ENCODE assay signal across 23 cellular contexts in genomic region chr14:62101650-62102355, GRCh38.
"Had no signal": no experiment of that assay in that cellular context is flagged by ENCODE, and none has a peak within 500 bp of the region (broad histone marks: within the 10 kb centered on the region; RNA-seq: fewer than 3 reads in every experiment).

No MANE protein-coding gene starts in this region.

- H3K36me3 Mint-ChIP-seq: mesothelial cell of epicardium; naive B cell; natural killer cell; stimulated activated naive B cell treated with anti-CD40 and anti-IgM and Interleukin-4, amounts not matched to agents 10 μg/mL and 1 μg/mL and 100 μg/mL, for 72 hours had no signal

- ATAC-seq: natural killer cell; right cardiac atrium; sciatic nerve; stimulated activated naive B cell treated with anti-CD40 and anti-IgM and Interleukin-4, amounts not matched to agents 10 μg/mL and 1 μg/mL and 100 μg/mL, for 72 hours; stimulated activated naive CD8-positive, alpha-beta T cell treated with anti-CD3 and anti-CD28 coated beads, Interleukin-15, Interleukin-2, amounts not matched to agents 100 U/mL and 50 U/mL, for 24 hours had no signal

- DNase-seq: islet precursor cell; left ventricle myocardium inferior; mesendoderm; naive B cell; natural killer cell; nephron progenitor cell; ovary; retina; right cardiac atrium; stimulated activated CD4-positive, alpha-beta T cell treated with anti-CD3 and anti-CD28 coated beads, Interleukin-12 subunit alpha, Interleukin-12 subunit beta, amount 100 ng/mL, for 4 hours; stimulated activated CD4-positive, alpha-beta T cell treated with anti-CD3 and anti-CD28 coated beads, Interleukin-15, amount 100 ng/mL, for 24 hours; stimulated activated CD4-positive, alpha-beta T cell treated with anti-CD3 and anti-CD28 coated beads, Interleukin-2, amount 100 ng/mL, for 24 hours; stimulated activated CD4-positive, alpha-beta T cell treated with anti-CD3 and anti-CD28 coated beads, Interleukin-4, amount 100 ng/mL, for 1 hour; stimulated activated naive B cell treated with anti-CD40 and anti-IgM and Interleukin-4, amounts not matched to agents 10 μg/mL and 1 μg/mL and 100 μg/mL, for 72 hours; stimulated activated naive CD8-positive, alpha-beta T cell treated with anti-CD3 and anti-CD28 coated beads, Interleukin-15, Interleukin-2, amounts not matched to agents 100 U/mL and 50 U/mL, for 24 hours; stomach; testis; thyroid gland; transverse colon; upper lobe of left lung had no signal

- H3K4me3 Mint-ChIP-seq: mesothelial cell of epicardium; naive B cell; natural killer cell; nephron progenitor cell; stimulated activated naive B cell treated with anti-CD40 and anti-IgM and Interleukin-4, amounts not matched to agents 10 μg/mL and 1 μg/mL and 100 μg/mL, for 72 hours had no signal

- H3K9me3 Mint-ChIP-seq: mesothelial cell of epicardium, natural killer cell, nephron progenitor cell had no signal

- H3K4me1 Mint-ChIP-seq: mesothelial cell of epicardium had no signal

- H3K27ac Mint-ChIP-seq: mesothelial cell of epicardium; naive B cell; natural killer cell; nephron progenitor cell; progenitor cell of endocrine pancreas; stimulated activated naive B cell treated with anti-CD40 and anti-IgM and Interleukin-4, amounts not matched to agents 10 μg/mL and 1 μg/mL and 100 μg/mL, for 72 hours had no signal
